Comparison of ENCODE assay signal across 1 cellular context in the genomic region with DNA sequence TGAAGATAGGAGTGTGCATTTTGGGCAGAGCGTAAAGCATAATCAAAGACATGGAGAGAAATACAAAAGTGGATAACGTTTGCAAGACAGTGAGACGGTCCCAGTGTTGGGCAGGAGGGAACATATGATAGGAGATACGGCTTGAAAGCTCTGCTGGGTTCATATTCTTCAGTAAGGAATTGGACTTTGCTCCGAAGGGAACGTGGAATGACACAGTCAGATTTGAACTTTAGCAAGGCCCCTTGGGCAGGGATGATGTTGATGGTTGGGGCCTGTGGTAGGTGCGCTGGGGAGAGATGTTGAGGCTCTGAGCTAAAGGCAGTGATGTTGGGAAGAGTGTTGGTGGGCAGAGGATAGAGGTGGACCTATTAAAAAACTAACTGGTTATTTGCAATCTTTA.
TF ChIP-seq lines count a peak whose summit lies in the region.

No MANE protein-coding gene starts in this region.

TF ChIP-seq in IMR-90, 13 proteins besides CTCF, POLR2A, EP300 and RAD21 (continued from another document):
- no peak for TF ChIP-seq FOS (IDR thresholded peaks at IDR 0.05; ENCODE audit: low read depth, low read length)
- TF ChIP-seq, protein P1, sequence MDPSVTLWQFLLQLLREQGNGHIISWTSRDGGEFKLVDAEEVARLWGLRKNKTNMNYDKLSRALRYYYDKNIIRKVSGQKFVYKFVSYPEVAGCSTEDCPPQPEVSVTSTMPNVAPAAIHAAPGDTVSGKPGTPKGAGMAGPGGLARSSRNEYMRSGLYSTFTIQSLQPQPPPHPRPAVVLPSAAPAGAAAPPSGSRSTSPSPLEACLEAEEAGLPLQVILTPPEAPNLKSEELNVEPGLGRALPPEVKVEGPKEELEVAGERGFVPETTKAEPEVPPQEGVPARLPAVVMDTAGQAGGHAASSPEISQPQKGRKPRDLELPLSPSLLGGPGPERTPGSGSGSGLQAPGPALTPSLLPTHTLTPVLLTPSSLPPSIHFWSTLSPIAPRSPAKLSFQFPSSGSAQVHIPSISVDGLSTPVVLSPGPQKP (IDR thresholded peaks at IDR 0.05; ENCODE audit: borderline replicate concordance, low read depth, low read length): no peak
- no peak for TF ChIP-seq MAZ (IDR thresholded peaks at IDR 0.05; ENCODE audit: borderline replicate concordance, low read depth, low read length)
